ENCODE assay signal across 17 cellular contexts in the genomic region with DNA sequence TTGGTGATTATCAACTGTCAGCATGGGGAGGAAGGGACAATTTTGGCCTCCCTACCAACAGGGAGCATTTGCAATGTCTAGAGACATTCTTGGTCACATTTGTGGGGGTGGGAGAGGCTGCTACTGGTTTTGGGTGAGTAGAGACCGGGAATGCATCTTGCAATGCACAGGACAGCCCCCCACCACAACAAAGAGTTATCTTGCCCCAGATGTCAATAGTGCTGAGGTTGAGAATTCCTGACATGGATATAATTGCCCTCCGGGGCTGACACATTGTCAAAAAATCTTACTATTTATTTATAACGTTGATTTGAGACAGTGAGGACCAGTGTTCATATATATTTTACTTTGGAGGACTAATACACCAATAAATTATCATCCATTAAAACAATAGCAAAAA.
"Had no signal": no experiment of that assay in that cellular context is flagged by ENCODE, and none has a peak within 500 bp of the region (broad histone marks: within the 10 kb centered on the region; RNA-seq: fewer than 3 reads in every experiment).

No MANE protein-coding gene starts in this region.

- H3K9me3 Mint-ChIP-seq: dendritic cell treated with granulocyte-macrophage colony-stimulating factor and Interleukin-4, amounts not matched to agents 40 ng/mL and 50 ng/mL, for 4 days; naive B cell had no signal

- H3K27ac ChIP-seq: esophagus squamous epithelium, gastroesophageal sphincter, left ventricle myocardium inferior, sigmoid colon had no signal

- H3K4me1 ChIP-seq: gastroesophageal sphincter, left ventricle myocardium inferior, sigmoid colon had no signal

- H3K36me3 Mint-ChIP-seq: immature natural killer cell, naive B cell had no signal

- H3K27ac Mint-ChIP-seq: dendritic cell treated with granulocyte-macrophage colony-stimulating factor and Interleukin-4, amounts not matched to agents 40 ng/mL and 50 ng/mL, for 4 days; effector memory CD8-positive, alpha-beta T cell; immature natural killer cell; naive B cell; nephron had no signal

- H3K4me3 Mint-ChIP-seq: dendritic cell treated with granulocyte-macrophage colony-stimulating factor and Interleukin-4, amounts not matched to agents 40 ng/mL and 50 ng/mL, for 4 days; effector memory CD8-positive, alpha-beta T cell; immature natural killer cell; naive B cell; nephron had no signal

- H3K27me3 ChIP-seq: esophagus squamous epithelium, gastroesophageal sphincter, sigmoid colon had no signal

- H3K9me3 ChIP-seq: esophagus squamous epithelium, gastroesophageal sphincter, left ventricle myocardium inferior, sigmoid colon had no signal

- H3K27me3 Mint-ChIP-seq: dendritic cell treated with granulocyte-macrophage colony-stimulating factor and Interleukin-4, amounts not matched to agents 40 ng/mL and 50 ng/mL, for 4 days; effector memory CD8-positive, alpha-beta T cell had no signal

- ATAC-seq: effector memory CD8-positive, alpha-beta T cell; gastroesophageal sphincter; left cardiac atrium had no signal

- H3K4me3 ChIP-seq: esophagus squamous epithelium, gastroesophageal sphincter, left ventricle myocardium inferior, sigmoid colon had no signal

- H3K36me3 ChIP-seq: esophagus squamous epithelium, gastroesophageal sphincter, left ventricle myocardium inferior, sigmoid colon had no signal

- DNase-seq: effector memory CD8-positive, alpha-beta T cell; esophagus squamous epithelium; foreskin fibroblast; immature natural killer cell; left cardiac atrium; left ventricle myocardium inferior; mesendoderm; naive B cell; posterior cingulate gyrus; sigmoid colon; small intestine; stimulated activated CD4-positive, alpha-beta T cell treated with anti-CD3 and anti-CD28 coated beads, Interleukin-12 subunit alpha, Interleukin-12 subunit beta, amount 100 ng/mL, for 4 hours; stimulated activated naive CD4-positive, alpha-beta T cell treated with Interleukin-2 at 50 U/mL for 16 hours; trophoblast cell had no signal

- H3K4me1 Mint-ChIP-seq: immature natural killer cell had no signal
